In the genomic region with DNA sequence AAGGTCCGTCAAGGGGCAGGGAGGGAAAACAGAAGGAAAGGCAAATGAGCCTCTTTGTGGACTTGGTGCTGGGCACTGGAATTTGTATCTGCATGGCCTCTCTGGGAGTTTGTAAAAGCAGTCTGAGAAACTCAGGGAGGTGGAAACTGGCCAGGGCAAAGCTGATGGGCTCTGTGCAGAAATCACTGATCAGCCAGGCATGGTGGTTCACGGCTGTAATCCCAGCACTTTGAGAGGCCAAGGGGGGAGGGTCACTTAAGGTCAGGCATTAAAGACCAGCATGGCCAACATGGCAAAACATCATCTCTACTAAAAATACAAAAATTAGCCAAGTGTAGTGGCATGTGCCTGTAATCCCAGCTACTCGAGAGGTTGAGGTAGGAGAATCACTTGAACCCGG, we compare ENCODE assay signal across 25 cellular contexts.
DNase-seq lines count a peak whose midpoint lies in the region; ATAC-seq, FAIRE-seq and TF ChIP-seq lines count a peak whose summit lies in the region.
"Had no signal": no experiment of that assay in that cellular context is flagged by ENCODE, and none has a peak within 500 bp of the region (broad histone marks: within the 10 kb centered on the region; RNA-seq: fewer than 3 reads in every experiment).

No MANE protein-coding gene starts in this region.

- H3K4me3 ChIP-seq in A549, result no peak overlapping the region
- H3K4me3 ChIP-seq: BLaER1 treated with 17β-estradiol and CSF1 and Interleukin-3, amounts not matched to agents 10 nM and 100 nM; GM12878; GM23338 had no signal

- DNase-seq in A549 (ENCODE audit: low read depth in 1 of 2, low spot score in 1 of 2) (no peak), islet precursor cell (peak; percentile 13), osteocyte (ENCODE audit: extremely low spot score, unreplicated experiment) (peak; percentile 30), ureter (ENCODE audit: low spot score) (peak; percentile 30), Right ventricle myocardium superior (no peak)
- DNase-seq in activated CD8-positive, alpha-beta memory T cell treated with anti-CD3 and anti-CD28 coated beads, Interleukin-2, amount 50 U/mL, for 4 hours, result no peak
- DNase-seq: ACHN; AML-193; BE2C; CD4-positive, alpha-beta T cell; CD8-positive, alpha-beta memory T cell; DMS 273 treated with DMSO at 0.1 percent for 48 hours; DMS79; EL; GDM1; H9 had no signal

- no peaks in the 10 kb centered on the region for H3K4me1 Mint-ChIP-seq in osteocyte (ENCODE audit: unreplicated experiment)
- H3K4me1 Mint-ChIP-seq: CD14-positive monocyte; CD8-positive, alpha-beta memory T cell; GM23338; H9 had no signal

- no peak for ATAC-seq in A549
- no peak for ATAC-seq in Right ventricle myocardium superior (ENCODE audit: poor library complexity)
- ATAC-seq in HG03460 (IDR thresholded peaks at IDR 0.05; ENCODE audit: unreplicated experiment), result no peak
- ATAC-seq: GM12878, GM23338, HCT116 had no signal

- no peaks in the 10 kb centered on the region for H3K27me3 Mint-ChIP-seq in osteocyte (ENCODE audit: unreplicated experiment)
- H3K27me3 Mint-ChIP-seq: CD4-positive, alpha-beta T cell had no signal

- no peaks in the 10 kb centered on the region for H3K4me1 ChIP-seq in A549
- H3K4me1 ChIP-seq: BE2C had no signal

- no peak overlapping the region for H3K4me3 Mint-ChIP-seq in osteocyte (ENCODE audit: unreplicated experiment)
- H3K4me3 Mint-ChIP-seq: CD14-positive monocyte; CD4-positive, alpha-beta T cell; CD8-positive, alpha-beta memory T cell; GM23338; H9 had no signal

- WGBS in A549 (ENCODE audit: missing lambda C conversion rate), result 12% methylated on average over 4 of the region's 4 CpGs

- CTCF ChIA-PET in A549 (lab: Yijun Ruan, JAX), result no interaction called here

- H3K27ac ChIP-seq in A549, result no peak overlapping the region
- H3K27ac ChIP-seq: 22Rv1; BLaER1 treated with 17β-estradiol and CSF1 and Interleukin-3, amounts not matched to agents 10 nM and 100 nM had no signal

- H3K27ac Mint-ChIP-seq in osteocyte (ENCODE audit: unreplicated experiment), result no peak overlapping the region
- H3K27ac Mint-ChIP-seq: CD14-positive monocyte; CD4-positive, alpha-beta T cell; CD8-positive, alpha-beta memory T cell; GM23338 had no signal

- peaks cover 46% of the 10 kb centered on the region for H3K9me3 Mint-ChIP-seq in osteocyte (ENCODE audit: unreplicated experiment)
- H3K9me3 Mint-ChIP-seq: CD4-positive, alpha-beta T cell; GM23338 had no signal

- POLR2A ChIA-PET in A549 (lab: Yijun Ruan, JAX), result no interaction called here

- H3K36me3 Mint-ChIP-seq in osteocyte (ENCODE audit: unreplicated experiment), result no peaks in the 10 kb centered on the region
- H3K36me3 Mint-ChIP-seq: CD14-positive monocyte; CD8-positive, alpha-beta memory T cell had no signal

- TF ChIP-seq EP300 in A549 (IDR thresholded peaks at IDR 0.05), result no peak

- no peak for TF ChIP-seq POLR2A in A549 (IDR thresholded peaks at IDR 0.05; ENCODE audit: low read length)

- no peak overlapping the region for H3K4me2 ChIP-seq in A549
- H3K4me2 ChIP-seq: BLaER1 treated with 17β-estradiol and CSF1 and Interleukin-3, amounts not matched to agents 10 nM and 100 nM; GM23338 had no signal

- FAIRE-seq in A549 (lab: Jason Lieb, UNC), result peak; percentile 23
- FAIRE-seq: A204.1, D721Med, GM12878 had no signal

- intact Hi-C loops in Right ventricle myocardium superior (cut with DNase I), result no loop called here

- TF ChIP-seq RAD21 in A549 (conservative IDR thresholded peaks at IDR 0.05 in 1 of 2, IDR thresholded peaks at IDR 0.05 in 1 of 2), result no peak

- 0 out of 3 replicates have a peak, but pooled peaks cover 9% of the 10 kb centered on the region for H3K9me3 ChIP-seq in A549
- H3K9me3 ChIP-seq: BE2C; BLaER1 treated with 17β-estradiol and CSF1 and Interleukin-3, amounts not matched to agents 10 nM and 100 nM had no signal

- TF ChIP-seq CTCF in A549 (IDR thresholded peaks at IDR 0.05) (no peak), osteocyte (IDR thresholded peaks at IDR 0.05) (no peak)

TF ChIP-seq in A549, 52 proteins besides CTCF, POLR2A, EP300 and RAD21:
- TF ChIP-seq HOXB5 (CRISPR knock-in tag; IDR thresholded peaks at IDR 0.05) (no peak), RARB (CRISPR knock-in tag; IDR thresholded peaks at IDR 0.05) (no peak), USF2 (IDR thresholded peaks at IDR 0.05) (no peak), PBX3 (IDR thresholded peaks at IDR 0.05) (no peak)

Comparison
In these comparisons a context has a peak if more than half of its experiments do, and no peak if none do; other contexts are left out.
1. DNase-seq: peak in islet precursor cell (single experiment), osteocyte (single experiment) and ureter (single experiment); none in A549 (0 of 2), activated CD8-positive, alpha-beta memory T cell treated with anti-CD3 and anti-CD28 coated beads, Interleukin-2, amount 50 U/mL, for 4 hours (single experiment) and Right ventricle myocardium superior (single experiment).